ENCODE assay signal across 1 cellular context in genomic region chr6:44250718-44251123, GRCh38.
TF ChIP-seq lines count a peak whose summit lies in the region.

No MANE protein-coding gene starts in this region.

TF ChIP-seq in endothelial cell of umbilical vein, 7 proteins besides CTCF, POLR2A, EP300 and RAD21:
- TF ChIP-seq MYC (IDR thresholded peaks at IDR 0.05; ENCODE audit: low read depth, low read length) (no peak), POLR2AphosphoS5 (IDR thresholded peaks at IDR 0.05; ENCODE audit: insufficient read depth, low read depth, low read length) (peak; percentile 16)
